ENCODE assay signal across 1 cellular context in genomic region chr6:37602801-37603200, GRCh38.
TF ChIP-seq lines count a peak whose summit lies in the region.

No MANE protein-coding gene starts in this region.

TF ChIP-seq in SK-N-SH treated with all-trans-retinoic acid at 6 μM for 48 hours, 23 proteins besides CTCF, POLR2A, EP300 and RAD21 (continued from another document):
- no peak for TF ChIP-seq POU6F1 (CRISPR knock-in tag; IDR thresholded peaks at IDR 0.05; ENCODE audit: borderline replicate concordance, low read depth)
